ENCODE assay signal across 8 cellular contexts in the genomic region with DNA sequence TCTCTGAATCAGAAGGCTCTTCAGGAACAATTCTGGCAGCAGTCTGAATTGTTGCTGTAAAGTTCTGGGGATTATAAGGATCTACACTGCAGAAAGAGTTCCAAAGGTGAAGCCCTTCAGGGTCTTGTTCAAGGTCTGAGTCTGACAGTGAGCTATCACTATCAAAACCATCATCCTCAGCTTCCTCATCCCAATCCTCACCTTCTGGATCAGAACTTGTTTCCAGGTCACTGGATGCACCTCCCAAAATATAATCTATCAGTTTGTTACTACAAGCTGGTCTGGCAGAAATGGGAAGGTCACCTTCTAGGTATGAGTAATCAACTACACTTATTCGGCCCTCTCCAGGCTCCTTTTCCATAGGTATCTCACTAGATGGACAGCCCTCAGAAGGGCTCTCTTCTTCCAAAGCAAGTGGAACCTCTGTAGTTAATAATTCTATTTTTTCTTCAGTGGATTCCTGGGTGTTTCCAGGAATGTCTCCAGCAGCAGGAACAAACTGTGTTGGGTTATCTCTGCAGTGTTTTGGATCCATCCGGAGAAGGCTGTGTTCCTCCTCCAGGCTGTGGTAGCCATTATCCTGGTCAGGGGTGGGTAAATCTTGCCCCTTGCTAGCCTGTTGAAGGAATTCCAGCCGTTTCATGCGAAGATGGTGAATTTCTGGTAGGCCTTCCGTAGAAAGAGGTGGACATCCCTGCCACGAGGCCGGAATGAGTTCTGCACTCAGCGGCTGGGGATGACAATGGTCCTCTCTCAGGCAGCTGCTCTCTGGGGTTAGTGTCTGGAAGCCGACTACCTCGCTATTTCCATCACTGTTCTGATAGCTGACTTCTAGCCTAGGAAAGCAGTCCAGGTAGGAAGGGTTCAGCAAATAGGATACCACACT. TPM values are rescaled to one million over a fixed set of nuclear protein-coding genes. Genes with fewer than 3 reads are reported as not detected.
DNase-seq lines count a peak whose midpoint lies in the region; ATAC-seq and TF ChIP-seq lines count a peak whose summit lies in the region.

No MANE protein-coding gene starts in this region.

- peak overlapping the region; percentile 99 for H3K4me3 Mint-ChIP-seq in activated T-cell treated with anti-CD3 and anti-CD28 coated beads, Interleukin-2, amount 50 U/mL, for 4 hours

- no peaks in the 10 kb centered on the region for H3K9me3 Mint-ChIP-seq in activated T-cell treated with anti-CD3 and anti-CD28 coated beads, Interleukin-2, amount 50 U/mL, for 4 hours

- DNase-seq in NCI-H2081 (lab: John Stamatoyannopoulos, UW): peak; percentile 10 to 35
- DNase-seq in NCI-H2081 treated with DMSO at 0.1 percent for 48 hours (lab: John Stamatoyannopoulos, UW): no peak
- DNase-seq in activated T-cell treated with anti-CD3 and anti-CD28 coated beads, Interleukin-2, amount 50 U/mL, for 4 hours: no peak
- no peak for DNase-seq in stomach
- no peak for DNase-seq in ecto neural progenitor cell (ENCODE audit: low spot score)
- DNase-seq in superior temporal gyrus (ENCODE audit: extremely low spot score): no peak

- H3K27me3 Mint-ChIP-seq in activated T-cell treated with anti-CD3 and anti-CD28 coated beads, Interleukin-2, amount 50 U/mL, for 4 hours (ENCODE audit: low read depth): no peaks in the 10 kb centered on the region

- no peaks in the 10 kb centered on the region for H3K9me3 ChIP-seq in iPS-18a (ENCODE audit: control insufficient read depth, low read depth, low read length)
- H3K9me3 ChIP-seq in stomach: no peaks in the 10 kb centered on the region

- TF ChIP-seq POLR2A in stomach (IDR thresholded peaks at IDR 0.05): no peak

- intact Hi-C loops in stomach (cut with DNase I; ENCODE audit: low total_unique reads): no loop called here

- H3K36me3 ChIP-seq in iPS-18a (ENCODE audit: control insufficient read depth, low read depth, low read length) (peaks cover 12% of the 10 kb centered on the region), stomach (peaks cover 9 to 17% (median 16%) of the 10 kb centered on the region in 4 donors)

- H3K27ac ChIP-seq in iPS-18a (ENCODE audit: low read length) (peak overlapping the region; percentile 93), stomach (peak overlapping the region; percentile 93 to 100 (median 99))

- H3K9ac ChIP-seq in iPS-18a (ENCODE audit: low read length): peak overlapping the region; percentile 98

- H3K4me1 Mint-ChIP-seq in activated T-cell treated with anti-CD3 and anti-CD28 coated beads, Interleukin-2, amount 50 U/mL, for 4 hours (ENCODE audit: low read depth): peaks cover 14% of the 10 kb centered on the region

- TF ChIP-seq CTCF in stomach (IDR thresholded peaks at IDR 0.05): no peak

- no peak for ATAC-seq in activated T-cell treated with anti-CD3 and anti-CD28 coated beads, Interleukin-2, amount 50 U/mL, for 4 hours
- ATAC-seq in HG03565 (IDR thresholded peaks at IDR 0.05; ENCODE audit: unreplicated experiment): no peak

- 0 to 2% (median 1%) methylated on average over 9 to 10 of the region's 10 CpGs for WGBS in stomach, 5 donors

- H3K27me3 ChIP-seq in iPS-18a (ENCODE audit: control insufficient read depth, insufficient read depth, low read length): no peaks in the 10 kb centered on the region
- no peaks in the 10 kb centered on the region for H3K27me3 ChIP-seq in stomach

- H3K36me3 Mint-ChIP-seq in activated T-cell treated with anti-CD3 and anti-CD28 coated beads, Interleukin-2, amount 50 U/mL, for 4 hours (ENCODE audit: insufficient read depth): peaks cover 29% of the 10 kb centered on the region

- H3K4me1 ChIP-seq in iPS-18a (ENCODE audit: control insufficient read depth, low read depth, low read length): peaks cover 2% of the 10 kb centered on the region
- H3K4me1 ChIP-seq in stomach: peaks cover 22 to 38% (median 29%) of the 10 kb centered on the region in 4 donors

- H3K4me3 ChIP-seq in iPS-18a (ENCODE audit: low read length) (peak overlapping the region; percentile 99), stomach (peak overlapping the region; percentile 80 to 95 (median 84))

- TF ChIP-seq EP300 in stomach (IDR thresholded peaks at IDR 0.05): no peak

RNA-seq across cellular contexts. Expression of gene PPP1R15B, which starts 1.5 kb away (rescaled TPM):
- total RNA-seq in activated T-cell treated with anti-CD3 and anti-CD28 coated beads, Interleukin-2, amount 50 U/mL, for 4 hours: 10 to 100 TPM; 71.7 to 80.1 (median 72.9) TPM
- total RNA-seq in stomach: 10 to 100 TPM; 19.8 to 74.4 (median 51.6) TPM
- polyA plus RNA-seq in stomach: 10 to 100 TPM in 1 of 3 donors, 1 to 10 TPM in 2; 6.5 to 11.1 (median 9.3) TPM

RNA-seq across cellular contexts. Expression of gene PLEKHA6, which starts 50.4 kb away (rescaled TPM):
- total RNA-seq in activated T-cell treated with anti-CD3 and anti-CD28 coated beads, Interleukin-2, amount 50 U/mL, for 4 hours: under 1 TPM; 0.19 to 0.61 (median 0.29) TPM
- total RNA-seq in stomach: 10 to 100 TPM; 12.5 to 97.9 (median 39.1) TPM
- 10 to 100 TPM in 2 of 3 donors, 1 to 10 TPM in 1; 6.4 to 37.5 (median 32.1) TPM for polyA plus RNA-seq in stomach

Comparison
In these comparisons a context has a peak if more than half of its experiments do, and no peak if none do; other contexts are left out.
1. DNase-seq: peak in NCI-H2081 (2 of 2); none in NCI-H2081 treated with DMSO at 0.1 percent for 48 hours (single experiment), activated T-cell treated with anti-CD3 and anti-CD28 coated beads, Interleukin-2, amount 50 U/mL, for 4 hours (single experiment), stomach (single experiment), ecto neural progenitor cell (single experiment) and superior temporal gyrus (single experiment).
2. RNA of gene PLEKHA6, which starts 50.4 kb away (total RNA-seq): 12.5 to 97.9 TPM in stomach; 0.19 to 0.61 TPM in activated T-cell treated with anti-CD3 and anti-CD28 coated beads, Interleukin-2, amount 50 U/mL, for 4 hours; every median in the first group is over 4 times any median in the second.